Comparison of ENCODE assay signal across 8 cellular contexts in the genomic region with DNA sequence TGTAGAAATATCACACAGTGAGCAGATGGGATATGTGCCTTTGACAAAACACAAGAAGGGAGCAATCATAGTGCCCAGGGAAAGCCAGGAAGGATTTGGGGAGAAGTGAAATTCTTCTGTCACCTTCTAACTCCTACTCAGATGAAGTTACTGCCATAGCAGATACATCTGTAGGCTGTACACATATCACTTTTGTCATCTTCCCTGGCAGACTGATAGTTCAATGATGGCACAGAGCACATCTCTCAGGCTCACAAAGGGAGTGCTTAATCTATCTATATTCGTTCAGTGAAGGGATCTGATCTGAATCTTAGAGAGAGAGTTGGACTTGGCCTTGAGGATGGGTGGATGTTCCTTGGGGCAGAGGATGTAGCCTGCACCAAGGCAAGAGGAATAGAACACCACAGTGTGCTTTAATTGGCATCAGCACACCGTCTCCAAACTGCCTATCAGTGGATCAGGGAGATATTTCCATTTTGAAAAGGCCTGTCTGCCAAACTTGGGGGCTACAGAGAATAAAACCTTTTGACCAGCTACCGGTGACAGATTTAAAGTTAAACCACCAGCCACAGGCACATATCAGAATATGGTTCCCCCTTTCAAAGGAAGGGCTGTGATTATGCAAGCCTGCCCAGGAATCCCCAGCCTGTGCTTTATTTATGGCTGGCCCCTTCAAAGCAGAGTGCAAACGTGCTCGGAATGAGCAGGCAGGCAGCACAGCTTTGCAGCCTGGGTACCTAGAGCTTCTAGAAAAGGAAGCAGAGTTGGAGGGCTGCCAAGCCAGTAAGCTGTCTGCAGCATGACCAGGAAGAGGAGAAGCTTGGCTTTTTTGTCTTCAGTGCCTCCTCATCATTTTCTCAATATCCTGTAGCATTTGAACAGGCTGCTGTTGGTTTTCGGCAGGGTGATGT.
A peak's percentile ranks its signal among the peaks of the same experiment; 100 is the strongest.
DNase-seq lines count a peak whose midpoint lies in the region; ATAC-seq and TF ChIP-seq lines count a peak whose summit lies in the region.

No MANE protein-coding gene starts in this region.

- peaks cover 0 to 8% (median 0%) of the 10 kb centered on the region in 9 donors for H3K9me3 Mint-ChIP-seq in naive thymus-derived CD8-positive, alpha-beta T cell

- in situ Hi-C loops in KBM-7 (cut with MboI; ENCODE audit: low pct_unique_long_range_greater_than_20kb, low sequenced_read_pairs) (no loop called here), mammary epithelial cell (cut with MboI; ENCODE audit: low sequenced_read_pairs in 2 of 2) (no loop called here)

- no peaks in the 10 kb centered on the region for H3K9me3 ChIP-seq in mammary epithelial cell (replicated peaks; ENCODE audit: insufficient read depth, low read length)

- intact Hi-C loops in mammary epithelial cell (cut with micrococcal nuclease) = no loop called here

- H3K36me3 Mint-ChIP-seq in naive thymus-derived CD8-positive, alpha-beta T cell = peaks cover 0 to 7% (median 0%) of the 10 kb centered on the region in 3 donors

- H2AFZ ChIP-seq in mammary epithelial cell (ENCODE audit: low read depth, low read length) = no peak overlapping the region

- H3K27ac ChIP-seq in VCaP (peak overlapping the region; percentile 51), mammary epithelial cell (ENCODE audit: insufficient read depth, low read depth, low read length) (no peak overlapping the region)

- no peak overlapping the region for H3K4me2 ChIP-seq in mammary epithelial cell (ENCODE audit: insufficient read depth, low read depth, low read length)

- DNase-seq in CD1c-positive myeloid dendritic cell (ENCODE audit: extremely low spot score) (peak; percentile 78), KBM-7 (peak; percentile 70), mammary epithelial cell (peak; percentile 9), amniotic stem cell (lab: John Stamatoyannopoulos, UW) (no peak)
- peak; percentile 63 to 93 (median 80) for DNase-seq in naive thymus-derived CD8-positive, alpha-beta T cell
- peak; percentile 36 for DNase-seq in stimulated activated naive CD4-positive, alpha-beta T cell treated with Interleukin-2 at 50 U/mL for 16 hours (lab: John Stamatoyannopoulos, UW)

- TF ChIP-seq CTCF in VCaP (conservative IDR thresholded peaks at IDR 0.05) (no peak), mammary epithelial cell (conservative IDR thresholded peaks at IDR 0.05 in 1 of 2, IDR thresholded peaks at IDR 0.05 in 1 of 2; ENCODE audit: extremely low read depth in 1 of 2, insufficient read depth in 1 of 2, low read depth in 1 of 2, low read length in 2 of 2) (no peak)

- no peaks in the 10 kb centered on the region for H3K27me3 ChIP-seq in mammary epithelial cell (ENCODE audit: insufficient read depth, low read length)

- dilution Hi-C loops in mammary epithelial cell (cut with HindIII; ENCODE audit: low sequenced_read_pairs) = no loop called here

- CTCF ChIA-PET in mammary epithelial cell (lab: Charles Lee; ENCODE audit: low non-redundant PET) = no interaction called here

- no peaks in the 10 kb centered on the region for H3K36me3 ChIP-seq in mammary epithelial cell (ENCODE audit: insufficient read depth, low read length)

- BruUV-seq in mammary epithelial cell (replicated peaks; lab: Mats Ljungman, UMichigan) = no TSS peak

- peak overlapping the region in 9 of 10 donors; percentile 62 to 96 (median 87) for H3K27ac Mint-ChIP-seq in naive thymus-derived CD8-positive, alpha-beta T cell

- H3K4me3 Mint-ChIP-seq in naive thymus-derived CD8-positive, alpha-beta T cell = peak overlapping the region in 9 of 10 donors; percentile 31 to 57 (median 50)

- peak; percentile 50 for ATAC-seq in GM21360 (IDR thresholded peaks at IDR 0.05; ENCODE audit: unreplicated experiment)
- ATAC-seq in naive thymus-derived CD8-positive, alpha-beta T cell = peak; percentile 95

- H4K20me1 ChIP-seq in mammary epithelial cell (ENCODE audit: insufficient read depth, low read length) = no peaks in the 10 kb centered on the region

- no peak overlapping the region for H3K9ac ChIP-seq in mammary epithelial cell (ENCODE audit: insufficient read depth, low read length)

- POLR2A ChIA-PET in naive thymus-derived CD8-positive, alpha-beta T cell (lab: Charles Lee) = interaction anchor here (0.8 to 3.4 kb wide), 18 partner anchors 10 to 166 kb away, joined by 3 to 26 read pairs (median 3); a partner anchor contains a TSS

- H3K27me3 Mint-ChIP-seq in naive thymus-derived CD8-positive, alpha-beta T cell = no peaks in the 10 kb centered on the region

- WGBS in mammary epithelial cell (ENCODE audit: low coverage, missing lambda C conversion rate) = 50% methylated on average over 6 of the region's 6 CpGs

- peaks cover 24 to 42% (median 39%) of the 10 kb centered on the region in 4 donors for H3K4me1 Mint-ChIP-seq in naive thymus-derived CD8-positive, alpha-beta T cell

- no peaks in the 10 kb centered on the region for H3K4me1 ChIP-seq in mammary epithelial cell (ENCODE audit: insufficient read depth, low read length)

- H3K4me3 ChIP-seq in mammary epithelial cell (replicated peaks in 1 of 3; ENCODE audit: insufficient read depth in 1 of 3, low read depth in 2 of 3, low read length in 3 of 3) = no peak overlapping the region

- H3K79me2 ChIP-seq in mammary epithelial cell (ENCODE audit: insufficient read depth, low read length) = no peaks in the 10 kb centered on the region
